ENCODE assay signal across 1 cellular context in genomic region chr1:168794057-168794456, GRCh38.
TF ChIP-seq lines count a peak whose summit lies in the region.

No MANE protein-coding gene starts in this region.

TF ChIP-seq in H1, 55 proteins besides CTCF, POLR2A, EP300 and RAD21 (continued from another document):
- TF ChIP-seq RXRA (IDR thresholded peaks at IDR 0.05; ENCODE audit: insufficient read depth, low read depth, low read length) = no peak
- no peak for TF ChIP-seq SP4 (IDR thresholded peaks at IDR 0.05; ENCODE audit: low read length)
- TF ChIP-seq SAP30 (IDR thresholded peaks at IDR 0.05; ENCODE audit: insufficient read depth, insufficient replicate concordance, low read length) = no peak
- no peak for TF ChIP-seq SIN3A (conservative IDR thresholded peaks at IDR 0.05 in 1 of 2, IDR thresholded peaks at IDR 0.05 in 1 of 2; ENCODE audit: low read depth in 1 of 2, low read length in 2 of 2)
- TF ChIP-seq SRF (IDR thresholded peaks at IDR 0.05; ENCODE audit: low read depth, low read length) = no peak
- no peak for TF ChIP-seq SUZ12 (IDR thresholded peaks at IDR 0.05; ENCODE audit: low read length)
- no peak for TF ChIP-seq CTBP2 (IDR thresholded peaks at IDR 0.05; ENCODE audit: borderline replicate concordance, insufficient read depth, insufficient read length, low read length)
- no peak for TF ChIP-seq CEBPB (IDR thresholded peaks at IDR 0.05; ENCODE audit: low read depth, low read length)
